ENCODE assay signal across 1 cellular context in the genomic region with DNA sequence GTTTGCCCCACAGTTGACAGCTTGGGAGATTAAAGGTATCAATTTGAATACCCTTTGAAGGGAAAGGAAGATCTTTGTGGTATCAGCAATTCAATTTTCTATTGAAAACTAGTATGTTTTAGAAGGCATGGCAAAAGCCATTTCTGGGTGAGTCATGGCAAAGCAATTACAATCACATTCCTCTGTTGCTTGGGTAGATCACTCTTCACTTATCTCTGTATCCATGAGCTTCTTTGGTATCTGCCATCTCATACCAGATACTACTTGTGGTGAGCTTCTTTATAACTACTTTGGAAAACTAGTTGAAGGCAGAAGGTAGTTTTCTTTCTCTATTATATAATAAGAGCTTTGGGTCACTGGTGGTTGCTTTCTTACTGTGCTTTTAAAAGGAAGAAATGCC.
TF ChIP-seq lines count a peak whose summit lies in the region.

No MANE protein-coding gene starts in this region.

TF ChIP-seq in SK-N-SH treated with all-trans-retinoic acid at 6 μM for 48 hours, 23 proteins besides CTCF, POLR2A, EP300 and RAD21 (continued from another document):
- TF ChIP-seq, protein P1, sequence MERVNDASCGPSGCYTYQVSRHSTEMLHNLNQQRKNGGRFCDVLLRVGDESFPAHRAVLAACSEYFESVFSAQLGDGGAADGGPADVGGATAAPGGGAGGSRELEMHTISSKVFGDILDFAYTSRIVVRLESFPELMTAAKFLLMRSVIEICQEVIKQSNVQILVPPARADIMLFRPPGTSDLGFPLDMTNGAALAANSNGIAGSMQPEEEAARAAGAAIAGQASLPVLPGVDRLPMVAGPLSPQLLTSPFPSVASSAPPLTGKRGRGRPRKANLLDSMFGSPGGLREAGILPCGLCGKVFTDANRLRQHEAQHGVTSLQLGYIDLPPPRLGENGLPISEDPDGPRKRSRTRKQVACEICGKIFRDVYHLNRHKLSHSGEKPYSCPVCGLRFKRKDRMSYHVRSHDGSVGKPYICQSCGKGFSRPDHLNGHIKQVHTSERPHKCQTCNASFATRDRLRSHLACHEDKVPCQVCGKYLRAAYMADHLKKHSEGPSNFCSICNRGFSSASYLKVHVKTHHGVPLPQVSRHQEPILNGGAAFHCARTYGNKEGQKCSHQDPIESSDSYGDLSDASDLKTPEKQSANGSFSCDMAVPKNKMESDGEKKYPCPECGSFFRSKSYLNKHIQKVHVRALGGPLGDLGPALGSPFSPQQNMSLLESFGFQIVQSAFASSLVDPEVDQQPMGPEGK (CRISPR knock-in tag; IDR thresholded peaks at IDR 0.05; ENCODE audit: borderline replicate concordance) = peak; percentile 47; the same call in 1 of the 2 replicates
- TF ChIP-seq, protein P2, sequence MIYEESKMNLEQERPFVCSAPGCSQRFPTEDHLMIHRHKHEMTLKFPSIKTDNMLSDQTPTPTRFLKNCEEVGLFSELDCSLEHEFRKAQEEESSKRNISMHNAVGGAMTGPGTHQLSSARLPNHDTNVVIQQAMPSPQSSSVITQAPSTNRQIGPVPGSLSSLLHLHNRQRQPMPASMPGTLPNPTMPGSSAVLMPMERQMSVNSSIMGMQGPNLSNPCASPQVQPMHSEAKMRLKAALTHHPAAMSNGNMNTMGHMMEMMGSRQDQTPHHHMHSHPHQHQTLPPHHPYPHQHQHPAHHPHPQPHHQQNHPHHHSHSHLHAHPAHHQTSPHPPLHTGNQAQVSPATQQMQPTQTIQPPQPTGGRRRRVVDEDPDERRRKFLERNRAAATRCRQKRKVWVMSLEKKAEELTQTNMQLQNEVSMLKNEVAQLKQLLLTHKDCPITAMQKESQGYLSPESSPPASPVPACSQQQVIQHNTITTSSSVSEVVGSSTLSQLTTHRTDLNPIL (CRISPR knock-in tag; IDR thresholded peaks at IDR 0.05; ENCODE audit: low read depth) = no peak
